In genomic region chr4:5044341-5044740, GRCh38 we compare ENCODE assay signal across 19 cellular contexts. TPM values are rescaled to one million over a fixed set of nuclear protein-coding genes. Genes with fewer than 3 reads are reported as not detected.
DNase-seq lines count a peak whose midpoint lies in the region; ATAC-seq and TF ChIP-seq lines count a peak whose summit lies in the region.
"Had no signal": no experiment of that assay in that cellular context is flagged by ENCODE, and none has a peak within 500 bp of the region (broad histone marks: within the 10 kb centered on the region; RNA-seq: fewer than 3 reads in every experiment).

No MANE protein-coding gene starts in this region.

- H3K36me3 Mint-ChIP-seq in CD14-positive monocyte (peaks cover 3 to 7% of the 10 kb centered on the region in 2 donors), osteocyte (ENCODE audit: unreplicated experiment) (peaks cover 2% of the 10 kb centered on the region)
- H3K36me3 Mint-ChIP-seq: CD8-positive, alpha-beta T cell had no signal

- H3K27me3 Mint-ChIP-seq in CD14-positive monocyte (ENCODE audit: low read depth in 3 of 3) = peaks cover 0 to 2% (median 0%) of the 10 kb centered on the region in 3 donors
- no peaks in the 10 kb centered on the region for H3K27me3 Mint-ChIP-seq in osteocyte (ENCODE audit: unreplicated experiment)
- H3K27me3 Mint-ChIP-seq in stimulated activated naive CD8-positive, alpha-beta T cell treated with anti-CD3 and anti-CD28 coated beads, Interleukin-15, amount 100 ng/mL, for 72 hours = peaks cover 53% of the 10 kb centered on the region

- DNase-seq in CD14-positive monocyte (ENCODE audit: low spot score) = no peak
- DNase-seq in NB4 (ENCODE audit: low read depth) = no peak
- DNase-seq in epithelial cell of esophagus (ENCODE audit: low read depth) = peak; percentile 50
- DNase-seq in osteocyte (ENCODE audit: extremely low spot score, unreplicated experiment) = no peak
- DNase-seq in stimulated activated naive CD8-positive, alpha-beta T cell treated with anti-CD3 and anti-CD28 coated beads, Interleukin-15, amount 100 ng/mL, for 72 hours = no peak
- DNase-seq in mucosa of descending colon = no peak
- DNase-seq: Calu3; CD8-positive, alpha-beta T cell; DMS153; GOT3; HCEC 1CT; NCI-H1105 treated with DMSO at 0.1 percent for 48 hours; NCI-H1694; NCI-H446; NCI-H526; Right ventricle myocardium superior had no signal

- H3K4me3 ChIP-seq in NB4 (ENCODE audit: low read depth, low read length) (peak overlapping the region; percentile 43), epithelial cell of esophagus (ENCODE audit: low read length) (no peak overlapping the region), mucosa of descending colon (no peak overlapping the region)

- H3K27ac Mint-ChIP-seq in CD14-positive monocyte (peak overlapping the region; percentile 72 to 93 (median 88)), osteocyte (ENCODE audit: unreplicated experiment) (peak overlapping the region; percentile 59)
- no peak overlapping the region for H3K27ac Mint-ChIP-seq in stimulated activated naive CD8-positive, alpha-beta T cell treated with anti-CD3 and anti-CD28 coated beads, Interleukin-15, amount 100 ng/mL, for 72 hours
- H3K27ac Mint-ChIP-seq: CD8-positive, alpha-beta T cell had no signal

- H3K9me3 ChIP-seq in mucosa of descending colon = no peaks in the 10 kb centered on the region

- no peaks in the 10 kb centered on the region for H3K36me3 ChIP-seq in mucosa of descending colon (ENCODE audit: low read depth)

- H3K9me3 Mint-ChIP-seq in CD14-positive monocyte (peaks cover 0 to 4% (median 0%) of the 10 kb centered on the region in 7 donors), osteocyte (ENCODE audit: unreplicated experiment) (no peaks in the 10 kb centered on the region)
- H3K9me3 Mint-ChIP-seq in stimulated activated naive CD8-positive, alpha-beta T cell treated with anti-CD3 and anti-CD28 coated beads, Interleukin-15, amount 100 ng/mL, for 72 hours = peaks cover 4 to 8% of the 10 kb centered on the region in 2 donors
- H3K9me3 Mint-ChIP-seq: CD8-positive, alpha-beta T cell had no signal

- no peak for TF ChIP-seq POLR2A in NB4 (IDR thresholded peaks at IDR 0.05; ENCODE audit: extremely low read depth, insufficient read length)

- H3K4me3 Mint-ChIP-seq in CD14-positive monocyte (peak overlapping the region; percentile 12 to 72), osteocyte (ENCODE audit: unreplicated experiment) (no peak overlapping the region)
- H3K4me3 Mint-ChIP-seq in stimulated activated naive CD8-positive, alpha-beta T cell treated with anti-CD3 and anti-CD28 coated beads, Interleukin-15, amount 100 ng/mL, for 72 hours = no peak overlapping the region
- H3K4me3 Mint-ChIP-seq: CD8-positive, alpha-beta T cell had no signal

- intact Hi-C loops in CD14-positive monocyte (cut with micrococcal nuclease) = no loop called here
- intact Hi-C loops in mucosa of descending colon (cut with DNase I, micrococcal nuclease) = no loop called here

- H3K4me1 Mint-ChIP-seq in CD14-positive monocyte (peaks cover 73% of the 10 kb centered on the region), osteocyte (ENCODE audit: unreplicated experiment) (peaks cover 29% of the 10 kb centered on the region)
- H3K4me1 Mint-ChIP-seq in stimulated activated naive CD8-positive, alpha-beta T cell treated with anti-CD3 and anti-CD28 coated beads, Interleukin-15, amount 100 ng/mL, for 72 hours = peaks cover 8% of the 10 kb centered on the region

- ATAC-seq in HG03025 (IDR thresholded peaks at IDR 0.05; ENCODE audit: low FRiP score, unreplicated experiment) (no peak), mucosa of descending colon (no peak)
- ATAC-seq in stimulated activated naive CD8-positive, alpha-beta T cell treated with anti-CD3 and anti-CD28 coated beads, Interleukin-15, amount 100 ng/mL, for 72 hours = no peak
- ATAC-seq: CD8-positive, alpha-beta T cell had no signal

- H3K4me1 ChIP-seq in mucosa of descending colon (ENCODE audit: low read depth) = no peaks in the 10 kb centered on the region

- TF ChIP-seq CTCF in CD14-positive monocyte (IDR thresholded peaks at IDR 0.05) (no peak), NB4 (IDR thresholded peaks at IDR 0.05; ENCODE audit: low read depth, low read length) (no peak), epithelial cell of esophagus (IDR thresholded peaks at IDR 0.05; ENCODE audit: insufficient read depth, low read depth, low read length, missing control alignments) (no peak), osteocyte (IDR thresholded peaks at IDR 0.05) (no peak), mucosa of descending colon (IDR thresholded peaks at IDR 0.05) (no peak)

RNA-seq across cellular contexts. Expression of gene STK32B, which starts 6.9 kb away (rescaled TPM):
- polyA plus RNA-seq in CD14-positive monocyte = under 1 TPM; 0.61 to 0.75 TPM
- total RNA-seq in osteocyte (44.3 and 46.9 TPM in 2 replicates), mucosa of descending colon (1 to 10 TPM in 2 of 3 donors, under 1 TPM in 1; 0.67 to 2.2 (median 1.1) TPM)
- total RNA-seq: Calu3; CD8-positive, alpha-beta T cell had no signal

RNA-seq across cellular contexts. Expression of gene CYTL1, which starts 25.1 kb away (rescaled TPM):
- under 1 TPM in 1 of 2 donors, not detected in 1; 0.56 TPM for polyA plus RNA-seq in CD14-positive monocyte
- 82.4 and 86.8 TPM in 2 replicates for total RNA-seq in osteocyte
- 1 to 10 TPM in 1 of 3 donors, under 1 TPM in 1, not detected in 1; 0.29 to 1.0 TPM for total RNA-seq in mucosa of descending colon
- total RNA-seq: Calu3; CD8-positive, alpha-beta T cell; Right ventricle myocardium superior; SK-MEL-5 had no signal
- polyA plus RNA-seq: BJ had no signal

Comparison
In these comparisons a context has a peak if more than half of its experiments do, and no peak if none do; other contexts are left out.
1. H3K27ac Mint-ChIP-seq: peak in CD14-positive monocyte (7 of 7) and osteocyte (single experiment); none in stimulated activated naive CD8-positive, alpha-beta T cell treated with anti-CD3 and anti-CD28 coated beads, Interleukin-15, amount 100 ng/mL, for 72 hours (0 of 2).
2. H3K4me3 Mint-ChIP-seq: peak in CD14-positive monocyte (2 of 2); none in osteocyte (single experiment) and stimulated activated naive CD8-positive, alpha-beta T cell treated with anti-CD3 and anti-CD28 coated beads, Interleukin-15, amount 100 ng/mL, for 72 hours (0 of 2).
3. RNA of gene STK32B, which starts 6.9 kb away (total RNA-seq): 44.3 to 46.9 TPM in osteocyte; 0.67 to 2.2 TPM in mucosa of descending colon; every median in the first group is over 10 times any median in the second.
4. RNA of gene CYTL1, which starts 25.1 kb away (total RNA-seq): 82.4 to 86.8 TPM in osteocyte; 0.29 to 1.0 TPM in mucosa of descending colon; every median in the first group is over 10 times any median in the second.